Comparison of ENCODE assay signal across 14 cellular contexts in genomic region chr7:55537458-55537825, GRCh38. TPM values are rescaled to one million over a fixed set of nuclear protein-coding genes. Genes with fewer than 3 reads are reported as not detected.
A peak's percentile ranks its signal among the peaks of the same experiment; 100 is the strongest.
DNase-seq lines count a peak whose midpoint lies in the region; ATAC-seq and TF ChIP-seq lines count a peak whose summit lies in the region.
"Had no signal": no experiment of that assay in that cellular context is flagged by ENCODE, and none has a peak within 500 bp of the region (broad histone marks: within the 10 kb centered on the region; RNA-seq: fewer than 3 reads in every experiment).

No MANE protein-coding gene starts in this region.

- no peaks in the 10 kb centered on the region for H3K9me3 Mint-ChIP-seq in activated CD4-positive, alpha-beta T cell treated with anti-CD3 and anti-CD28 coated beads, Interleukin-2, amount 10 ng/mL, durations not matched to agents 7 days and 5 days
- H3K9me3 Mint-ChIP-seq in IgD-negative memory B cell (no peaks in the 10 kb centered on the region), brain (peaks cover 0 to 5% (median 3%) of the 10 kb centered on the region in 5 experiments)

- H3K4me3 Mint-ChIP-seq in activated CD4-positive, alpha-beta T cell treated with anti-CD3 and anti-CD28 coated beads, Interleukin-2, amount 10 ng/mL, durations not matched to agents 7 days and 5 days, result no peak overlapping the region
- peak overlapping the region; percentile 76 to 89 (median 84) for H3K4me3 Mint-ChIP-seq in IgD-negative memory B cell
- no peak overlapping the region for H3K4me3 Mint-ChIP-seq in brain

- CTCF ChIA-PET in activated CD4-positive, alpha-beta T cell treated with anti-CD3 and anti-CD28 coated beads, Interleukin-2, amount 10 ng/mL, durations not matched to agents 7 days and 5 days (lab: Charles Lee), result interaction anchor here (0.9 to 2.7 kb wide), 2 partner anchors 11 to 17 kb away, joined by 3 to 7 read pairs; no protein-coding TSS in a partner anchor

- intact Hi-C loops in spleen (cut with DNase I; ENCODE audit: low total_unique reads), result no loop called here
- intact Hi-C loops in psoas muscle (cut with DNase I), result no loop called here

- H3K36me3 Mint-ChIP-seq in activated CD4-positive, alpha-beta T cell treated with anti-CD3 and anti-CD28 coated beads, Interleukin-2, amount 10 ng/mL, durations not matched to agents 7 days and 5 days (ENCODE audit: low read depth), result peaks cover 29% of the 10 kb centered on the region
- H3K36me3 Mint-ChIP-seq in IgD-negative memory B cell, result peaks cover 5% of the 10 kb centered on the region
- peaks cover 19% of the 10 kb centered on the region for H3K36me3 Mint-ChIP-seq in brain

- no peak for TF ChIP-seq POLR2A in spleen (IDR thresholded peaks at IDR 0.05)

- POLR2A ChIA-PET in activated CD4-positive, alpha-beta T cell treated with anti-CD3 and anti-CD28 coated beads, Interleukin-2, amount 10 ng/mL, durations not matched to agents 7 days and 5 days (lab: Charles Lee), result no interaction called here

- H3K27me3 ChIP-seq in spleen (replicated peaks in 1 of 7), result no peaks in the 10 kb centered on the region
- H3K27me3 ChIP-seq in psoas muscle (ENCODE audit: insufficient read depth in 3 of 3, low read length in 2 of 3), result no peaks in the 10 kb centered on the region
- H3K27me3 ChIP-seq: pancreas, thyroid gland had no signal

- H3K4me1 ChIP-seq in spleen (peaks cover 41 to 93% (median 67%) of the 10 kb centered on the region in 6 donors), psoas muscle (peaks cover 78% of the 10 kb centered on the region)
- H3K4me1 ChIP-seq: pancreas had no signal

- ATAC-seq in psoas muscle, result no peak
- ATAC-seq: pancreas had no signal

- H3K27ac Mint-ChIP-seq in activated CD4-positive, alpha-beta T cell treated with anti-CD3 and anti-CD28 coated beads, Interleukin-2, amount 10 ng/mL, durations not matched to agents 7 days and 5 days, result peak overlapping the region; percentile 95
- H3K27ac Mint-ChIP-seq in IgD-negative memory B cell (peak overlapping the region; percentile 95 to 100 (median 100)), brain (peak overlapping the region; percentile 14 to 75 (median 19))

- H3K27ac ChIP-seq in spleen (peak overlapping the region in 7 of 8 donors; percentile 2 to 95 (median 90)), psoas muscle (no peak overlapping the region)
- H3K27ac ChIP-seq: pancreas, thyroid gland had no signal

- WGBS in spleen, 5 donors, result 75 to 94% (median 83%) methylated on average over 13 to 15 of the region's 15 CpGs
- 94 to 96% (median 96%) methylated on average over 15 of the region's 15 CpGs for WGBS in psoas muscle, 3 donors

- H3K36me3 ChIP-seq in spleen (peaks cover 0 to 12% (median 0%) of the 10 kb centered on the region in 6 donors), psoas muscle (ENCODE audit: insufficient read depth in 1 of 2, low read depth in 1 of 2) (no peaks in the 10 kb centered on the region)
- H3K36me3 ChIP-seq: pancreas, thyroid gland had no signal

- H3K4me3 ChIP-seq in spleen, result peak overlapping the region in 1 of 8 donors; percentile 56
- H3K4me3 ChIP-seq in psoas muscle, result no peak overlapping the region
- H3K4me3 ChIP-seq: pancreas, thyroid gland had no signal

- TF ChIP-seq CTCF in brain (conservative IDR thresholded peaks at IDR 0.05) (no peak), spleen (IDR thresholded peaks at IDR 0.05 in 8 of 11, conservative IDR thresholded peaks at IDR 0.05 in 3 of 11) (no peak), psoas muscle (IDR thresholded peaks at IDR 0.05) (no peak)

- no peak for DNase-seq in activated CD4-positive, alpha-beta T cell treated with anti-CD3 and anti-CD28 coated beads, Interleukin-2, amount 10 ng/mL, durations not matched to agents 7 days and 5 days
- no peak for DNase-seq in activated CD4-positive, alpha-beta T cell treated with anti-CD3 and anti-CD28 coated beads for 1 hour
- DNase-seq in spleen (no peak), KG1 (lab: John Stamatoyannopoulos, UW) (no peak), psoas muscle (no peak), NCI-H82 (lab: John Stamatoyannopoulos, UW) (no peak)
- DNase-seq: amygdala, NCI-H1436 treated with DMSO at 0.1 percent for 48 hours, NCI-H510A, pancreas, T1000, thyroid gland had no signal

- H3K9me3 ChIP-seq in spleen (no peaks in the 10 kb centered on the region), psoas muscle (no peaks in the 10 kb centered on the region)
- H3K9me3 ChIP-seq: pancreas, thyroid gland had no signal

- peaks cover 75% of the 10 kb centered on the region for H3K4me1 Mint-ChIP-seq in activated CD4-positive, alpha-beta T cell treated with anti-CD3 and anti-CD28 coated beads, Interleukin-2, amount 10 ng/mL, durations not matched to agents 7 days and 5 days
- H3K4me1 Mint-ChIP-seq in IgD-negative memory B cell (peaks cover 72 to 84% (median 74%) of the 10 kb centered on the region in 3 donors), brain (peaks cover 78% of the 10 kb centered on the region)

- H3K27me3 Mint-ChIP-seq in activated CD4-positive, alpha-beta T cell treated with anti-CD3 and anti-CD28 coated beads, Interleukin-2, amount 10 ng/mL, durations not matched to agents 7 days and 5 days, result no peaks in the 10 kb centered on the region
- H3K27me3 Mint-ChIP-seq in IgD-negative memory B cell (no peaks in the 10 kb centered on the region), brain (peaks cover 3% of the 10 kb centered on the region)

RNA-seq across cellular contexts. Expression of gene VOPP1, which starts 34.9 kb away (rescaled TPM):
- 10 to 100 TPM; 74.5 to 77.2 TPM for total RNA-seq in activated CD4-positive, alpha-beta T cell treated with anti-CD3 and anti-CD28 coated beads, Interleukin-2, amount 10 ng/mL, durations not matched to agents 7 days and 5 days
- 70.2 TPM for polyA plus RNA-seq in IgD-negative memory B cell
- polyA plus RNA-seq in brain (ENCODE audit: insufficient read depth, low read depth, low replicate concordance), result 101 TPM
- 100 to 1,000 TPM; 130 to 168 (median 148) TPM for total RNA-seq in spleen
- polyA plus RNA-seq in spleen, result 100 to 1,000 TPM in 1 of 3 donors, 10 to 100 TPM in 2; 60.3 to 101 (median 65.3) TPM
- 10 to 100 TPM; 21.6 to 31.9 (median 30.5) TPM for total RNA-seq in psoas muscle
- 10 to 100 TPM; 16.3 to 45.7 (median 19.5) TPM for polyA plus RNA-seq in psoas muscle

Comparison
In these comparisons a context has a peak if more than half of its experiments do, and no peak if none do; other contexts are left out.
1. H3K27ac Mint-ChIP-seq: peak in every context shown above with its lines; median percentile 100 in IgD-negative memory B cell; 95 in activated CD4-positive, alpha-beta T cell treated with anti-CD3 and anti-CD28 coated beads, Interleukin-2, amount 10 ng/mL, durations not matched to agents 7 days and 5 days; 19 in brain.
2. H3K4me3 Mint-ChIP-seq: peak in IgD-negative memory B cell (4 of 4); none in activated CD4-positive, alpha-beta T cell treated with anti-CD3 and anti-CD28 coated beads, Interleukin-2, amount 10 ng/mL, durations not matched to agents 7 days and 5 days (single experiment) and brain (0 of 5).